ENCODE assay signal across 10 cellular contexts in genomic region chr10:118106426-118106825, GRCh38. TPM values are rescaled to one million over a fixed set of nuclear protein-coding genes. Genes with fewer than 3 reads are reported as not detected.
DNase-seq lines count a peak whose midpoint lies in the region; ATAC-seq and TF ChIP-seq lines count a peak whose summit lies in the region.
"Had no signal": no experiment of that assay in that cellular context is flagged by ENCODE, and none has a peak within 500 bp of the region (broad histone marks: within the 10 kb centered on the region; RNA-seq: fewer than 3 reads in every experiment).

No MANE protein-coding gene starts in this region.

- H3K4me3 ChIP-seq in epithelial cell of proximal tubule (ENCODE audit: low read depth, low read length) (no peak overlapping the region), retinal pigment epithelial cell (ENCODE audit: low read length) (no peak overlapping the region)
- H3K4me3 ChIP-seq: BLaER1 had no signal

- TF ChIP-seq CTCF in epithelial cell of proximal tubule (conservative IDR thresholded peaks at IDR 0.05; ENCODE audit: low read depth, low read length) (peak; percentile 68), retinal pigment epithelial cell (conservative IDR thresholded peaks at IDR 0.05; ENCODE audit: low read depth, low read length) (peak; percentile 59)

- no peak for ATAC-seq in HG02588 (IDR thresholded peaks at IDR 0.05; ENCODE audit: unreplicated experiment)
- ATAC-seq in GM21619 (IDR thresholded peaks at IDR 0.05; ENCODE audit: unreplicated experiment): no peak
- ATAC-seq: effector memory CD8-positive, alpha-beta T cell had no signal

- peak; percentile 49 for DNase-seq in NCI-H82 (lab: John Stamatoyannopoulos, UW)
- DNase-seq in NCI-H82 treated with DMSO at 0.1 percent for 48 hours (lab: John Stamatoyannopoulos, UW; ENCODE audit: unreplicated experiment): no peak
- peak; percentile 3 for DNase-seq in NCI-H1048 (lab: John Stamatoyannopoulos, UW)
- no peak for DNase-seq in epithelial cell of proximal tubule (ENCODE audit: low read depth)
- peak; percentile 9 for DNase-seq in retinal pigment epithelial cell (ENCODE audit: low read depth)
- no peak for DNase-seq in SKM-1 (lab: John Stamatoyannopoulos, UW; ENCODE audit: unreplicated experiment)
- DNase-seq: effector memory CD8-positive, alpha-beta T cell had no signal

RNA-seq across cellular contexts. Expression of gene RAB11FIP2, which starts 59.7 kb away (rescaled TPM):
- total RNA-seq in epithelial cell of proximal tubule: 6.1 and 8.5 TPM in 2 replicates

Comparison
In these comparisons a context has a peak if more than half of its experiments do, and no peak if none do; other contexts are left out.
1. DNase-seq: peak in NCI-H82 (single experiment), NCI-H1048 (single experiment) and retinal pigment epithelial cell (single experiment); none in NCI-H82 treated with DMSO at 0.1 percent for 48 hours (single experiment), epithelial cell of proximal tubule (single experiment) and SKM-1 (single experiment).